Comparison of ENCODE assay signal across 1 cellular context in genomic region chr16:67936876-67937605, GRCh38.
TF ChIP-seq lines count a peak whose summit lies in the region.

No MANE protein-coding gene starts in this region.

TF ChIP-seq in GM12878, 131 proteins besides CTCF, POLR2A, EP300 and RAD21:
- 0 out of 2 replicates have a peak, but pooled peaks have one; percentile 25 for TF ChIP-seq FOXK2 (IDR thresholded peaks at IDR 0.05)
- 0 out of 2 replicates have a peak, but pooled peaks have one; percentile 66 for TF ChIP-seq SMARCA5 (IDR thresholded peaks at IDR 0.05)
- TF ChIP-seq SPI1 (IDR thresholded peaks at IDR 0.05; ENCODE audit: borderline replicate concordance, insufficient read depth, low read depth, low read length) = peak; percentile 74; the same call in 1 of the 2 replicates
- TF ChIP-seq POU2F2 (IDR thresholded peaks at IDR 0.05; ENCODE audit: borderline replicate concordance, low read depth, low read length) = 0 out of 3 replicates have a peak, but pooled peaks have one; percentile 46
- no peak for TF ChIP-seq ZZZ3 (IDR thresholded peaks at IDR 0.05; ENCODE audit: control insufficient read depth, insufficient read length, low read depth)
- 0 out of 2 replicates have a peak, but pooled peaks have one; percentile 46 for TF ChIP-seq LARP7 (IDR thresholded peaks at IDR 0.05)
- peak; percentile 44; the same call in 1 of the 2 replicates for TF ChIP-seq CBFB (IDR thresholded peaks at IDR 0.05; ENCODE audit: low read depth)
- no peak for TF ChIP-seq SIN3A (IDR thresholded peaks at IDR 0.05; ENCODE audit: low read depth, low read length)
- no peak for TF ChIP-seq BCL11A (IDR thresholded peaks at IDR 0.05; ENCODE audit: low read depth, low read length)
- peak; percentile 13; the same call in 1 of the 2 replicates for TF ChIP-seq POLR2AphosphoS2 (IDR thresholded peaks at IDR 0.05; ENCODE audit: low read depth, low read length)
- TF ChIP-seq NR2F1 (conservative IDR thresholded peaks at IDR 0.05) = peak; percentile 18; the same call in 1 of the 2 replicates
- no peak for TF ChIP-seq NFYA (IDR thresholded peaks at IDR 0.05; ENCODE audit: borderline replicate concordance, low read depth, low read length)
- TF ChIP-seq SUZ12 (IDR thresholded peaks at IDR 0.05; ENCODE audit: unreplicated experiment) = no peak
- TF ChIP-seq ZBTB11 (CRISPR knock-in tag; IDR thresholded peaks at IDR 0.05) = no peak
- peak; percentile 76 for TF ChIP-seq RUNX3 (IDR thresholded peaks at IDR 0.05; ENCODE audit: low read length)
- TF ChIP-seq STAT3 (IDR thresholded peaks at IDR 0.05; ENCODE audit: low read depth, low read length) = no peak
TF ChIP-seq in GM12878: peak in this region for 9.
